7 cellular contexts compared by ENCODE assay signal in the genomic region with DNA sequence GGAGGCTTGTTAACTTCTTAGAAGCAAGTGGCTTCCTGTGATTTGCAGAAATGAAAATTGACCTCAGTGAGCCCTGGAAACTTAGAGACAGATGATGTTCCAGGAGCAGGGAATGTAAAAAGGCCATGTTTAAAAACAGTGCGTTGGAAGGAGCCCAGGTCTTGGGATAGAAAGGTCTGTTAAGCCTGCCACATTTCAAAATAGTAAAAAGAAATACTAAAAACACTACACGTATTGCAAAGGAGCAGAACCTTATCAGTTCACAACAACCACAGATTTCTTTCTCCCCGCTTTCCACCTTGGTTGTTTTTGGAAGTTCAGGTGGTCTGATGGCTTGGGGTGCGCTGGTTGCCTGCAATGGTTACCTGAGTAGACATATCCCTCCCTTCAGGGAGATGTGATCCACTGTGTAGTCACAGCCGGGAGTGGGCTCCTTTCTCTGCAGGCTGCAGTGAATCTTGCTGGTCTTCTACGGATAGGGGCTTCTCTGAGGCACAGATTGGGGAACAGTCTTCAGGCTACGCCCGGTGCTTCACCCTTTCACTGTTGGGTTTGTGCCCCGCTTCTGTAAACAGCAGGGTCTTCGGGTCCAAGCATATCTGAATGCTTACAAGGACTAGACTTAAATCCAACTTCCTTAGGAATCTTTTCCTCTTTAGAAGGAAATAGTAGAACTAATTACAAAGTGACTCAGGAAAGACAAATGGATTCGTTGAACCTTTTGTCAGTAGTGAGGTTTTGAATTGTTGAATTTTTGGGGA. TPM values are rescaled to one million over a fixed set of nuclear protein-coding genes. Genes with fewer than 3 reads are reported as not detected.
DNase-seq lines count a peak whose midpoint lies in the region; ATAC-seq and TF ChIP-seq lines count a peak whose summit lies in the region.

No MANE protein-coding gene starts in this region.

- H3K36me3 ChIP-seq in HCT116 (ENCODE audit: control insufficient read depth in 1 of 2, insufficient read depth in 2 of 2, low read length in 2 of 2) = no peaks in the 10 kb centered on the region; a peak in 1 of 4 replicates
- peaks cover 45% of the 10 kb centered on the region for H3K36me3 ChIP-seq in SJSA1
- no peaks in the 10 kb centered on the region for H3K36me3 ChIP-seq in gastroesophageal sphincter
- peaks cover 21% of the 10 kb centered on the region for H3K36me3 ChIP-seq in skeletal muscle satellite cell (ENCODE audit: insufficient read depth, low read length)

- RAD21 ChIA-PET in HCT116 (lab: Charles Lee; ENCODE audit: low non-redundant PET in 1 of 2, low total read pairs in 2 of 2, uncharacterized antibody in 2 of 2, unreplicated experiment in 2 of 2) = no interaction called here

- peak overlapping the region; percentile 4 for H3K27ac ChIP-seq in HCT116 (ENCODE audit: low read depth, low read length)
- H3K27ac ChIP-seq in SJSA1 = peak overlapping the region; percentile 99
- H3K27ac ChIP-seq in gastroesophageal sphincter = peak overlapping the region; percentile 97 to 100 (median 99)

- H3K9ac ChIP-seq in HCT116 (ENCODE audit: low read length) = peak overlapping the region; percentile 75
- peak overlapping the region; percentile 98 for H3K9ac ChIP-seq in skeletal muscle satellite cell (ENCODE audit: low read depth, low read length)

- ATAC-seq in HCT116 (no peak), gastroesophageal sphincter (no peak), GM21576 (IDR thresholded peaks at IDR 0.05; ENCODE audit: unreplicated experiment) (no peak), HG03378 (IDR thresholded peaks at IDR 0.05; ENCODE audit: unreplicated experiment) (no peak)

- CTCF ChIA-PET in HCT116 (lab: Charles Lee) = no interaction called here

- DNase-seq in HCT116 (ENCODE audit: low read depth, low spot score) = no peak
- DNase-seq in SJSA1 (ENCODE audit: low read depth in 1 of 2, low spot score in 2 of 2) = peak in 1 of 2 experiments; percentile 72
- no peak for DNase-seq in NCI-H2171 (lab: John Stamatoyannopoulos, UW)

- no peak for TF ChIP-seq EP300 in gastroesophageal sphincter (IDR thresholded peaks at IDR 0.05)

- H3K9me2 ChIP-seq in HCT116 (ENCODE audit: insufficient read depth) = no peaks in the 10 kb centered on the region

- H3K9me3 ChIP-seq in HCT116 (ENCODE audit: control insufficient read depth in 1 of 2, insufficient read depth in 1 of 2, low read depth in 1 of 2, low read length in 2 of 2) (no peaks in the 10 kb centered on the region), SJSA1 (replicated peaks) (no peaks in the 10 kb centered on the region), gastroesophageal sphincter (no peaks in the 10 kb centered on the region), skeletal muscle satellite cell (replicated peaks; ENCODE audit: low read length) (no peaks in the 10 kb centered on the region)

- peaks cover 61% of the 10 kb centered on the region for H3K79me2 ChIP-seq in HCT116 (ENCODE audit: insufficient read depth, low read length)

- intact Hi-C loops in HCT116 (cut with micrococcal nuclease) = loop anchor here (2.0 to 5.0 kb wide), 2 partner anchors 126 to 213 kb away; no protein-coding TSS in a partner anchor

- TF ChIP-seq CTCF in HCT116 (IDR thresholded peaks at IDR 0.05 in 2 of 3, conservative IDR thresholded peaks at IDR 0.05 in 1 of 3; ENCODE audit: borderline replicate concordance in 1 of 3, insufficient read depth in 1 of 3, low read depth in 2 of 3, low read length in 2 of 3) (no peak), gastroesophageal sphincter (IDR thresholded peaks at IDR 0.05) (no peak)

- no peaks in the 10 kb centered on the region for H3K27me3 ChIP-seq in HCT116 (ENCODE audit: insufficient read depth, low read length)
- H3K27me3 ChIP-seq in SJSA1 (replicated peaks) = no peaks in the 10 kb centered on the region
- H3K27me3 ChIP-seq in gastroesophageal sphincter = no peaks in the 10 kb centered on the region
- H3K27me3 ChIP-seq in skeletal muscle satellite cell (ENCODE audit: control insufficient read depth, insufficient read depth, low read length) = no peaks in the 10 kb centered on the region

- POLR2A ChIA-PET in HCT116 (lab: Charles Lee) = no interaction called here

- BruUV-seq in HCT116 (replicated peaks; lab: Mats Ljungman, UMichigan) = no TSS peak

- peaks cover 24 to 39% of the 10 kb centered on the region in 2 experiments for H3K4me1 ChIP-seq in HCT116 (ENCODE audit: control insufficient read depth in 1 of 2, insufficient read depth in 2 of 2, low read length in 2 of 2)
- peaks cover 37% of the 10 kb centered on the region for H3K4me1 ChIP-seq in SJSA1 (replicated peaks)
- H3K4me1 ChIP-seq in gastroesophageal sphincter = peaks cover 7 to 57% (median 19%) of the 10 kb centered on the region in 3 donors
- peaks cover 42% of the 10 kb centered on the region for H3K4me1 ChIP-seq in skeletal muscle satellite cell (ENCODE audit: control insufficient read depth, insufficient read depth, low read length)

- H2AFZ ChIP-seq in HCT116 (ENCODE audit: low read depth, low read length, poor library complexity, severe bottlenecking) = no peak overlapping the region

- H4K20me1 ChIP-seq in HCT116 (ENCODE audit: insufficient read depth) = no peaks in the 10 kb centered on the region

- H3K4me2 ChIP-seq in HCT116 (ENCODE audit: low read length) (peak overlapping the region; percentile 72), skeletal muscle satellite cell (ENCODE audit: low read length) (peak overlapping the region; percentile 88)

- TF ChIP-seq POLR2A in HCT116 (IDR thresholded peaks at IDR 0.05; ENCODE audit: borderline replicate concordance, extremely low read depth, insufficient read depth, insufficient read length) = no peak
- TF ChIP-seq POLR2A in gastroesophageal sphincter (IDR thresholded peaks at IDR 0.05) = no peak

- TF ChIP-seq RAD21 in HCT116 (IDR thresholded peaks at IDR 0.05; ENCODE audit: low read depth) = no peak

- WGBS in gastroesophageal sphincter (ENCODE audit: low coverage in 1 of 2), 2 donors = 7 to 14% methylated on average over 5 to 9 of the region's 11 CpGs

- H3K4me3 ChIP-seq in HCT116 (replicated peaks in 1 of 2; ENCODE audit: low read depth in 1 of 2, low read length in 2 of 2) = peak overlapping the region; percentile 68 to 69
- H3K4me3 ChIP-seq in SJSA1 = peak overlapping the region; percentile 96
- H3K4me3 ChIP-seq in gastroesophageal sphincter = peak overlapping the region; percentile 84 to 89
- peak overlapping the region; percentile 78 for H3K4me3 ChIP-seq in skeletal muscle satellite cell (ENCODE audit: low read length)

TF ChIP-seq in HCT116, 20 proteins besides CTCF, POLR2A, EP300 and RAD21:
- TF ChIP-seq FOSL1 (IDR thresholded peaks at IDR 0.05; ENCODE audit: low read depth) (no peak), ZBTB33 (IDR thresholded peaks at IDR 0.05; ENCODE audit: extremely low read depth, insufficient replicate concordance, low read length) (no peak), SRF (IDR thresholded peaks at IDR 0.05; ENCODE audit: low read depth) (no peak)
TF ChIP-seq in HCT116: peak in this region for 0.

RNA-seq across cellular contexts. Expression of gene TEAD1, which starts 1.9 kb away (rescaled TPM):
- 103 TPM for total RNA-seq in HCT116 (2021; ENCODE audit: unreplicated experiment)
- polyA plus RNA-seq in HCT116 (2012) = 17.9 and 25.2 TPM in 2 replicates
- total RNA-seq in SJSA1 (2014; rRNA removed; shearing (Covaris generic)) = 77.0 and 123 TPM in 2 replicates
- total RNA-seq in gastroesophageal sphincter = 100 to 1,000 TPM; 184 to 272 (median 208) TPM
- total RNA-seq in skeletal muscle satellite cell (2012; rRNA removed) = 67.2 and 70.3 TPM in 2 replicates

Comparison
In these comparisons a context has a peak if more than half of its experiments do, and no peak if none do; other contexts are left out.
1. H3K27ac ChIP-seq: peak in every context shown above with its lines; median percentile 99 in SJSA1; 99 in gastroesophageal sphincter; 4 in HCT116.